1 cellular context compared by ENCODE assay signal in genomic region chr18:35526476-35527120, GRCh38.
TF ChIP-seq lines count a peak whose summit lies in the region.

No MANE protein-coding gene starts in this region.

TF ChIP-seq in H1, 55 proteins besides CTCF, POLR2A, EP300 and RAD21:
- no peak for TF ChIP-seq ATF2 (IDR thresholded peaks at IDR 0.05; ENCODE audit: low read length)
- no peak for TF ChIP-seq SIN3A (conservative IDR thresholded peaks at IDR 0.05 in 1 of 2, IDR thresholded peaks at IDR 0.05 in 1 of 2; ENCODE audit: low read depth in 1 of 2, low read length in 2 of 2)
- TF ChIP-seq CEBPB (IDR thresholded peaks at IDR 0.05; ENCODE audit: low read depth, low read length) = peak; percentile 36; the same call in 1 of the 2 replicates
- TF ChIP-seq SIX5 (IDR thresholded peaks at IDR 0.05; ENCODE audit: low read depth, low read length) = 0 out of 2 replicates have a peak, but pooled peaks have one; percentile 7
- no peak for TF ChIP-seq KDM4A (IDR thresholded peaks at IDR 0.05; ENCODE audit: low read depth, low read length, severe bottlenecking)
